Comparison of ENCODE assay signal across 15 cellular contexts in the genomic region with DNA sequence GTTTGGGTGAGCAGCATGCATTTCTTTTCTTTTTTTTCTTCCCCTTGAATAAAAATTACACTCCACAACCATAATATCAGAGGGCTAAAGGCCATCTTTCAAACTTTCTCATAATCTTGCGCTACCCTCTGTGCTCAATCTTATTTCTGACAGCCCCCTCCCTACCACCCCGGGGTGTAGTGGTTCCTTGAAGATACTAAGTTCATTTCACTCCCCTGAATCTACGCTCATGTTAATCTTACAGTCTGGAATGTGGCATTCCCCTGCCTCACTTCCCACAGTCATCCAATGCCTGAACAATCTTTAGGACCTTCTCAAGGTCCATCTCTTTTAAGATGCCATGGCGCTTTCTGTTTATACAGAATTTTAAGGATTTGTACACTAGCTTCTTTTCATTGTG.
"Had no signal": no experiment of that assay in that cellular context is flagged by ENCODE, and none has a peak within 500 bp of the region (broad histone marks: within the 10 kb centered on the region; RNA-seq: fewer than 3 reads in every experiment).

No MANE protein-coding gene starts in this region.

- H3K4me3 ChIP-seq: esophagus squamous epithelium, stomach had no signal

- H3K27ac Mint-ChIP-seq: activated CD8-positive, alpha-beta T cell treated with anti-CD3 and anti-CD28 coated beads for 36 hours; activated naive CD8-positive, alpha-beta T cell treated with anti-CD3 and anti-CD28 coated beads, Interleukin-2, amount 50 U/mL, for 24 hours; activated T-helper 1 cell treated with anti-CD3 and anti-CD28 coated beads, Interleukin-12 subunit alpha, Interleukin-12 subunit beta, Interleukin-2, Interleukin-4 antibody, amounts not matched to agents 30 ng/mL and 10 ng/mL and 1 ng/mL, durations not matched to agents 14 hours and 24 hours and 36 hours; naive B cell had no signal

- H3K4me1 Mint-ChIP-seq: activated naive CD8-positive, alpha-beta T cell treated with anti-CD3 and anti-CD28 coated beads, Interleukin-2, amount 50 U/mL, for 24 hours; naive B cell had no signal

- H3K4me3 Mint-ChIP-seq: activated CD8-positive, alpha-beta T cell treated with anti-CD3 and anti-CD28 coated beads for 36 hours; activated naive CD8-positive, alpha-beta T cell treated with anti-CD3 and anti-CD28 coated beads, Interleukin-2, amount 50 U/mL, for 24 hours; activated T-helper 1 cell treated with anti-CD3 and anti-CD28 coated beads, Interleukin-12 subunit alpha, Interleukin-12 subunit beta, Interleukin-2, Interleukin-4 antibody, amounts not matched to agents 30 ng/mL and 10 ng/mL and 1 ng/mL, durations not matched to agents 14 hours and 24 hours and 36 hours; naive B cell had no signal

- H3K9me3 Mint-ChIP-seq: activated CD8-positive, alpha-beta T cell treated with anti-CD3 and anti-CD28 coated beads for 36 hours; activated naive CD8-positive, alpha-beta T cell treated with anti-CD3 and anti-CD28 coated beads, Interleukin-2, amount 50 U/mL, for 24 hours; activated T-helper 1 cell treated with anti-CD3 and anti-CD28 coated beads, Interleukin-12 subunit alpha, Interleukin-12 subunit beta, Interleukin-2, Interleukin-4 antibody, amounts not matched to agents 30 ng/mL and 10 ng/mL and 1 ng/mL, durations not matched to agents 14 hours and 24 hours and 36 hours; naive B cell had no signal

- H3K36me3 Mint-ChIP-seq: naive B cell had no signal

- H3K36me3 ChIP-seq: brain microvascular endothelial cell, esophagus squamous epithelium, stomach, upper lobe of left lung had no signal

- H3K27me3 ChIP-seq: stomach, upper lobe of left lung had no signal

- ATAC-seq: activated CD8-positive, alpha-beta T cell treated with anti-CD3 and anti-CD28 coated beads for 36 hours; activated naive CD8-positive, alpha-beta T cell treated with anti-CD3 and anti-CD28 coated beads, Interleukin-2, amount 50 U/mL, for 24 hours had no signal

- H3K27ac ChIP-seq: brain microvascular endothelial cell, stomach had no signal

- DNase-seq: activated CD4-positive, alpha-beta T cell treated with anti-CD3 and anti-CD28 coated beads for 4 hours; activated CD8-positive, alpha-beta T cell treated with anti-CD3 and anti-CD28 coated beads for 36 hours; activated naive CD4-positive, alpha-beta T cell; activated naive CD8-positive, alpha-beta T cell treated with anti-CD3 and anti-CD28 coated beads, Interleukin-2, amount 50 U/mL, for 24 hours; brain microvascular endothelial cell; cerebellar nuclear complex; esophagus squamous epithelium; foreskin fibroblast; left ventricle myocardium superior; naive B cell; stimulated activated CD4-positive, alpha-beta T cell treated with anti-CD3 and anti-CD28 coated beads, Interleukin-4, amount 100 ng/mL, for 4 hours; stomach; T-helper 9 cell; upper lobe of left lung had no signal

- H3K9me3 ChIP-seq: esophagus squamous epithelium, stomach, upper lobe of left lung had no signal
